14 cellular contexts compared by ENCODE assay signal in genomic region chr3:8325306-8325705, GRCh38.
DNase-seq lines count a peak whose midpoint lies in the region; TF ChIP-seq lines count a peak whose summit lies in the region.
"Had no signal": no experiment of that assay in that cellular context is flagged by ENCODE, and none has a peak within 500 bp of the region (broad histone marks: within the 10 kb centered on the region; RNA-seq: fewer than 3 reads in every experiment).

No MANE protein-coding gene starts in this region.

- no peak overlapping the region for H3K4me3 Mint-ChIP-seq in mesothelial cell of epicardium
- no peak overlapping the region for H3K4me3 Mint-ChIP-seq in T-helper 2 cell treated with Interferon-gamma antibody and Interleukin-4, amounts not matched to agents 5 μg/mL and 100 μg/mL, for 36 hours
- H3K4me3 Mint-ChIP-seq: B cell; CD8-positive, alpha-beta T cell had no signal

- peaks cover 17% of the 10 kb centered on the region for H3K4me1 Mint-ChIP-seq in mesothelial cell of epicardium
- H3K4me1 Mint-ChIP-seq in T-helper 2 cell treated with Interferon-gamma antibody and Interleukin-4, amounts not matched to agents 5 μg/mL and 100 μg/mL, for 36 hours (ENCODE audit: low read depth), result no peaks in the 10 kb centered on the region

- H3K9me3 Mint-ChIP-seq in mesothelial cell of epicardium, result peaks cover 10% of the 10 kb centered on the region
- H3K9me3 Mint-ChIP-seq in T-helper 2 cell treated with Interferon-gamma antibody and Interleukin-4, amounts not matched to agents 5 μg/mL and 100 μg/mL, for 36 hours, result no peaks in the 10 kb centered on the region
- H3K9me3 Mint-ChIP-seq: CD8-positive, alpha-beta T cell had no signal

- DNase-seq in caudate nucleus (lab: John Stamatoyannopoulos, UW), result no peak
- peak; percentile 61 for DNase-seq in globus pallidus (ENCODE audit: low spot score)
- no peak for DNase-seq in mesothelial cell of epicardium (ENCODE audit: low spot score in 2 of 2, unreplicated experiment in 2 of 2)
- DNase-seq in putamen (ENCODE audit: low spot score), result peak; percentile 38
- no peak for DNase-seq in NCI-H69 (lab: John Stamatoyannopoulos, UW)
- DNase-seq in erythroblast (lab: John Stamatoyannopoulos, UW), result no peak
- DNase-seq in GM10266 (ENCODE audit: extremely low spot score), result no peak
- DNase-seq in T-helper 2 cell treated with Interferon-gamma antibody and Interleukin-4, amounts not matched to agents 5 μg/mL and 100 μg/mL, for 36 hours (ENCODE audit: low spot score), result no peak
- DNase-seq: DMS79 treated with DMSO at 0.1 percent for 48 hours, GF-D8 had no signal

- peak overlapping the region; percentile 29 for H3K27ac ChIP-seq in caudate nucleus (ENCODE audit: low read depth, low read length)
- H3K27ac ChIP-seq: BLaER1 treated with 17β-estradiol and CSF1 and Interleukin-3, amounts not matched to agents 10 nM and 100 nM; GM23248 had no signal

- no peak for TF ChIP-seq POLR2A in erythroblast (IDR thresholded peaks at IDR 0.05; ENCODE audit: low read length)

- no peaks in the 10 kb centered on the region for H3K27me3 Mint-ChIP-seq in mesothelial cell of epicardium (ENCODE audit: low read depth)
- H3K27me3 Mint-ChIP-seq in T-helper 2 cell treated with Interferon-gamma antibody and Interleukin-4, amounts not matched to agents 5 μg/mL and 100 μg/mL, for 36 hours (ENCODE audit: low read depth), result peaks cover 12% of the 10 kb centered on the region

- peak overlapping the region; percentile 22 for H3K27ac Mint-ChIP-seq in mesothelial cell of epicardium
- H3K27ac Mint-ChIP-seq in T-helper 2 cell treated with Interferon-gamma antibody and Interleukin-4, amounts not matched to agents 5 μg/mL and 100 μg/mL, for 36 hours, result no peak overlapping the region
- H3K27ac Mint-ChIP-seq: B cell; CD8-positive, alpha-beta T cell had no signal

- no peak for TF ChIP-seq CTCF in mesothelial cell of epicardium (IDR thresholded peaks at IDR 0.05; ENCODE audit: unreplicated experiment)
- TF ChIP-seq CTCF in GM10266 (IDR thresholded peaks at IDR 0.05; ENCODE audit: control insufficient read depth, insufficient read depth, low read depth, missing control alignments), result no peak

- no peaks in the 10 kb centered on the region for H3K36me3 Mint-ChIP-seq in mesothelial cell of epicardium
- H3K36me3 Mint-ChIP-seq in T-helper 2 cell treated with Interferon-gamma antibody and Interleukin-4, amounts not matched to agents 5 μg/mL and 100 μg/mL, for 36 hours (ENCODE audit: low read depth), result no peaks in the 10 kb centered on the region
- H3K36me3 Mint-ChIP-seq: CD8-positive, alpha-beta T cell had no signal

Comparison
In these comparisons a context has a peak if more than half of its experiments do, and no peak if none do; other contexts are left out.
1. DNase-seq: peak in globus pallidus (single experiment) and putamen (single experiment); none in caudate nucleus (0 of 61), mesothelial cell of epicardium (0 of 2), NCI-H69 (single experiment), erythroblast (0 of 2), GM10266 (single experiment) and T-helper 2 cell treated with Interferon-gamma antibody and Interleukin-4, amounts not matched to agents 5 μg/mL and 100 μg/mL, for 36 hours (single experiment).